Comparison of ENCODE assay signal across 8 cellular contexts in the genomic region with DNA sequence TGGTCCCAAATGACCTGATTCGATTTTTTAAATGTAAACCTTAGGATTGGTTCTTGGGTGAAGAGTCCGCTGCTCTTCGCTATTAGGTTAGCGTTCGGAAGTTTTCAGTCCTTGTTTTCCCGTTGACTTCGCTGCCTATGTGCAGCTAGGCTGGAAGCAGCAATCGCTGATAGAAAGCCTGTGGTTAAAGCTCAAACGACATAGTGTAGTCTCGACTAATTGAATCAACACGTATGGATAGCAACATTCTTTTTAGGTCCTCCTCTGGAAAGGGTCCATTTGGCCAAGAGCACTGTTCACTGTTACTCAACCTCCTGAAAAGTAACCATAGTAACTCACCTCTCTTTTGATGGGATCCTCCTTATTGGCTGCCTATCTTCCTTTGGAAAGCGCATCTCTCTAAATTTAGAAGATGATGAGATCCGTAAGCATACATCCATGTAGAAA.
DNase-seq lines count a peak whose midpoint lies in the region; ATAC-seq and TF ChIP-seq lines count a peak whose summit lies in the region.

No MANE protein-coding gene starts in this region.

- peak overlapping the region; percentile 65 for H3K4me3 Mint-ChIP-seq in activated T-cell treated with anti-CD3 and anti-CD28 coated beads, Interleukin-2, amount 50 U/mL, for 24 hours
- peak overlapping the region; percentile 78 for H3K4me3 Mint-ChIP-seq in WTC11

- no peak overlapping the region for H3K27ac Mint-ChIP-seq in activated T-cell treated with anti-CD3 and anti-CD28 coated beads, Interleukin-2, amount 50 U/mL, for 24 hours
- H3K27ac Mint-ChIP-seq in WTC11 = no peak overlapping the region

- no peak for ATAC-seq in WTC11
- no peak for ATAC-seq in GM18873 (IDR thresholded peaks at IDR 0.05; ENCODE audit: low FRiP score, unreplicated experiment)
- no peak for ATAC-seq in GM19395 (IDR thresholded peaks at IDR 0.05; ENCODE audit: unreplicated experiment)

- H3K4me1 Mint-ChIP-seq in activated T-cell treated with anti-CD3 and anti-CD28 coated beads, Interleukin-2, amount 50 U/mL, for 24 hours (ENCODE audit: low read depth) = peaks cover 9% of the 10 kb centered on the region
- peaks cover 23% of the 10 kb centered on the region for H3K4me1 Mint-ChIP-seq in WTC11

- POLR2A ChIA-PET in WTC11 (lab: Charles Lee) = interaction anchor here (1.0 to 1.2 kb wide), 2 partner anchors 81 to 193 kb away, joined by 3 to 4 read pairs; no protein-coding TSS in a partner anchor

- H3K27me3 Mint-ChIP-seq in activated T-cell treated with anti-CD3 and anti-CD28 coated beads, Interleukin-2, amount 50 U/mL, for 24 hours = peaks cover 90% of the 10 kb centered on the region
- peaks cover 61% of the 10 kb centered on the region for H3K27me3 Mint-ChIP-seq in WTC11 (ENCODE audit: low read depth)

- no peaks in the 10 kb centered on the region for H3K9me3 Mint-ChIP-seq in activated T-cell treated with anti-CD3 and anti-CD28 coated beads, Interleukin-2, amount 50 U/mL, for 24 hours
- H3K9me3 Mint-ChIP-seq in WTC11 = no peaks in the 10 kb centered on the region

- no peak for TF ChIP-seq CTCF in WTC11 (IDR thresholded peaks at IDR 0.05)

- no peaks in the 10 kb centered on the region for H3K36me3 Mint-ChIP-seq in activated T-cell treated with anti-CD3 and anti-CD28 coated beads, Interleukin-2, amount 50 U/mL, for 24 hours (ENCODE audit: low read depth)
- H3K36me3 Mint-ChIP-seq in WTC11 = no peaks in the 10 kb centered on the region

- no peak for DNase-seq in activated T-cell treated with anti-CD3 and anti-CD28 coated beads, Interleukin-2, amount 50 U/mL, for 24 hours
- no peak for DNase-seq in activated T-cell treated with anti-CD3 and anti-CD28 coated beads, Interleukin-2, amount 50 U/mL, for 48 hours
- DNase-seq in WTC11 (ENCODE audit: low spot score) (no peak), inferior parietal cortex (ENCODE audit: extremely low spot score) (peak; percentile 47), superior temporal gyrus (ENCODE audit: extremely low spot score) (peak; percentile 53), GM19238 (ENCODE audit: insufficient read length, low spot score) (no peak)

- CTCF ChIA-PET in WTC11 (lab: Charles Lee) = interaction anchor here (0.5 to 2.4 kb wide), 9 partner anchors 9 to 1089 kb away, joined by 3 to 44 read pairs (median 4); no protein-coding TSS in a partner anchor

TF ChIP-seq in WTC11, 78 proteins besides CTCF, POLR2A, EP300 and RAD21:
- TF ChIP-seq TEAD4 (CRISPR knock-in tag; IDR thresholded peaks at IDR 0.05) (no peak), FOXJ3 (CRISPR knock-in tag; IDR thresholded peaks at IDR 0.05; ENCODE audit: borderline replicate concordance) (no peak), TEAD1 (CRISPR knock-in tag; IDR thresholded peaks at IDR 0.05) (no peak), ZNF671 (CRISPR knock-in tag; IDR thresholded peaks at IDR 0.05) (no peak), RORB (CRISPR knock-in tag; IDR thresholded peaks at IDR 0.05) (no peak), GABPB1 (CRISPR knock-in tag; IDR thresholded peaks at IDR 0.05) (no peak)
- TF ChIP-seq, protein P1, sequence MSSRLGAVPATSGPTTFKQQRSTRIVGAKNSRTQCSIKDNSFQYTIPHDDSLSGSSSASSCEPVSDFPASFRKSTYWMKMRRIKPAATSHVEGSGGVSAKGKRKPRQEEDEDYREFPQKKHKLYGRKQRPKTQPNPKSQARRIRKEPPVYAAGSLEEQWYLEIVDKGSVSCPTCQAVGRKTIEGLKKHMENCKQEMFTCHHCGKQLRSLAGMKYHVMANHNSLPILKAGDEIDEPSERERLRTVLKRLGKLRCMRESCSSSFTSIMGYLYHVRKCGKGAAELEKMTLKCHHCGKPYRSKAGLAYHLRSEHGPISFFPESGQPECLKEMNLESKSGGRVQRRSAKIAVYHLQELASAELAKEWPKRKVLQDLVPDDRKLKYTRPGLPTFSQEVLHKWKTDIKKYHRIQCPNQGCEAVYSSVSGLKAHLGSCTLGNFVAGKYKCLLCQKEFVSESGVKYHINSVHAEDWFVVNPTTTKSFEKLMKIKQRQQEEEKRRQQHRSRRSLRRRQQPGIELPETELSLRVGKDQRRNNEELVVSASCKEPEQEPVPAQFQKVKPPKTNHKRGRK (CRISPR knock-in tag; IDR thresholded peaks at IDR 0.05; ENCODE audit: borderline replicate concordance) = no peak
TF ChIP-seq in WTC11: peak in this region for 0.

Comparison
In these comparisons a context has a peak if more than half of its experiments do, and no peak if none do; other contexts are left out.
1. DNase-seq: peak in inferior parietal cortex (single experiment) and superior temporal gyrus (single experiment); none in activated T-cell treated with anti-CD3 and anti-CD28 coated beads, Interleukin-2, amount 50 U/mL, for 24 hours (single experiment), activated T-cell treated with anti-CD3 and anti-CD28 coated beads, Interleukin-2, amount 50 U/mL, for 48 hours (0 of 2), WTC11 (single experiment) and GM19238 (single experiment).